Comparison of ENCODE assay signal across 10 cellular contexts in genomic region chr15:76575177-76576078, GRCh38.
DNase-seq lines count a peak whose midpoint lies in the region; ATAC-seq and TF ChIP-seq lines count a peak whose summit lies in the region.
"Had no signal": no experiment of that assay in that cellular context is flagged by ENCODE, and none has a peak within 500 bp of the region (broad histone marks: within the 10 kb centered on the region; RNA-seq: fewer than 3 reads in every experiment).

No MANE protein-coding gene starts in this region.

- H3K36me3 Mint-ChIP-seq in MCF 10A (ENCODE audit: insufficient read depth, unreplicated experiment), result peaks cover 2% of the 10 kb centered on the region

- DNase-seq in iris pigment epithelial cell (ENCODE audit: low read depth) (peak; percentile 26), NK-92 (lab: John Stamatoyannopoulos, UW; ENCODE audit: unreplicated experiment) (no peak), MCF 10A (ENCODE audit: unreplicated experiment) (no peak)
- DNase-seq: left ventricle myocardium superior, NCI-H1092, substantia nigra had no signal

- H3K4me1 Mint-ChIP-seq in MCF 10A (ENCODE audit: insufficient read depth, unreplicated experiment), result peaks cover 14% of the 10 kb centered on the region

- intact Hi-C loops in MCF 10A (cut with micrococcal nuclease), result no loop called here

- BruUV-seq in MCF 10A (replicated peaks; lab: Mats Ljungman, UMichigan), result no TSS peak

- no peak overlapping the region for H3K27ac Mint-ChIP-seq in MCF 10A (ENCODE audit: low read depth, unreplicated experiment)

- peaks cover 2% of the 10 kb centered on the region for H3K9me3 Mint-ChIP-seq in MCF 10A (ENCODE audit: unreplicated experiment)

- TF ChIP-seq CTCF in MCF 10A (IDR thresholded peaks at IDR 0.05; ENCODE audit: unreplicated experiment), result no peak

- H3K27me3 Mint-ChIP-seq in MCF 10A (ENCODE audit: insufficient read depth, unreplicated experiment), result no peaks in the 10 kb centered on the region

- POLR2A ChIA-PET in MCF 10A (lab: Yijun Ruan, JAX), result interaction anchor here (0.6 kb wide), 1 partner anchor 731 kb away, joined by 3 read pairs; no protein-coding TSS in a partner anchor

- CTCF ChIA-PET in MCF 10A (lab: Yijun Ruan, JAX), result interaction anchor here (0.7 kb wide), 1 partner anchor 40 kb away, joined by 3 read pairs; no protein-coding TSS in a partner anchor

- no peak overlapping the region for H3K4me3 Mint-ChIP-seq in MCF 10A (ENCODE audit: unreplicated experiment)

- peak; percentile 92 for ATAC-seq in GM18858 (IDR thresholded peaks at IDR 0.05; ENCODE audit: unreplicated experiment)
- peak; percentile 91 for ATAC-seq in GM21515 (IDR thresholded peaks at IDR 0.05; ENCODE audit: unreplicated experiment)
- peak; percentile 85 for ATAC-seq in HG03378 (IDR thresholded peaks at IDR 0.05; ENCODE audit: unreplicated experiment)
- ATAC-seq in GM18511 (IDR thresholded peaks at IDR 0.05; ENCODE audit: unreplicated experiment), result no peak
- ATAC-seq: left ventricle myocardium superior had no signal
